ENCODE assay signal across 8 cellular contexts in genomic region chr1:53678046-53678445, GRCh38.
"Had no signal": no experiment of that assay in that cellular context is flagged by ENCODE, and none has a peak within 500 bp of the region (broad histone marks: within the 10 kb centered on the region; RNA-seq: fewer than 3 reads in every experiment).

No MANE protein-coding gene starts in this region.

- ATAC-seq: GM12878 had no signal

- FAIRE-seq: G401.6, GM12878, GM12891, GM12892, GM18507, GM19239 had no signal

- DNase-seq: GDM1, GF-D8 had no signal

- H3K4me3 ChIP-seq: GM12878 had no signal
